ENCODE assay signal across 8 cellular contexts in the genomic region with DNA sequence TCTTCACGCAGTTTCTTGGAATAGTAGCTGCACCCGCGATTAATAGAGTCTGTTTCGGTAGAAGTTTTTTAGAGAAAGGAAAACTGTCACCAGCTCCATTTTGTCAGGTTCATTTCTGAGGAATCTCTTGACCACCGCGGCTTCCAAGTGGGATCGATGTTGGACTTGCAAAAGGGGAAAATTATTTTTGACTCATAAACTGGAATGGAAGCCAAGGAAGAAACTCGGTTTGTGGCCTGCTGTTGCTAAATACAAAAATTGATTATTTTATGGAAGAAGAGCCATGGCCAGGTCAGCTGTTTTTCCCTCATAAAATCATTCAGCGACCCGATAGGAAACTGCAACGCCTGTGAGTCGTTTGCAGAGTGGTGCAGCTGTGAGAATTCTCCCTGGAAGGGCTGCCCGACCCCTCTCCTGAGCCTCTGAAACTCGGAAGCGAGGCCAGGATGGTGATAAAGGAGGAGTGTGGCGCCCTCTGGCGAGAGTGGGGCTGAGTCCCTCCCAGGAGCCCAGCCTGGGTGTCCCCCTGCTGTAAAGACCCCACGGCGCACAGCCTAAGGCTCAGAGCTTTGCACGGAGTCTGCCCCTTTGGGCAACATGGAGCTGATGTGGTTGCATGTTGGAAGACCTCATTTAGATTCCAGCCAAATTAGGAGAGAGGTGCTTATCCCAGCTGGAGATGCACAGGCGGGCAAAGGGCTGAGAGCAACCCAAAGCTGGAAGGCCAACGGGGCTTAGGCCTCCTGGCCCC.
DNase-seq lines count a peak whose midpoint lies in the region; ATAC-seq, FAIRE-seq and TF ChIP-seq lines count a peak whose summit lies in the region.

No MANE protein-coding gene starts in this region.

- peaks cover 8% of the 10 kb centered on the region for H3K27me3 ChIP-seq in AG04450 (ENCODE audit: control insufficient read depth, insufficient read depth, low read length)

- H3K27ac Mint-ChIP-seq in glutamatergic neuron (ENCODE audit: unreplicated experiment) = peak overlapping the region; percentile 8
- H3K27ac Mint-ChIP-seq in progenitor cell of endocrine pancreas = no peak overlapping the region

- DNase-seq in AG04450 (ENCODE audit: low read depth, low spot score) (no peak), GM19239 (ENCODE audit: insufficient read length, low spot score) (peak; percentile 69), SHP77 (lab: John Stamatoyannopoulos, UW) (peak; percentile 49 to 78), glutamatergic neuron (peak; percentile 88), progenitor cell of endocrine pancreas (ENCODE audit: low spot score, unreplicated experiment) (peak; percentile 65), ureter (ENCODE audit: low spot score) (peak; percentile 70)
- DNase-seq in activated gamma-delta T cell treated with anti-CD3 and anti-CD28 coated beads, Interleukin-2, amount 50 U/mL, for 16 hours (ENCODE audit: low read depth) = peak; percentile 46

- POLR2A ChIA-PET in AG04450 (lab: Yijun Ruan, JAX) = interaction anchor here (0.5 kb wide), 1 partner anchor 302 kb away, joined by 3 read pairs; no protein-coding TSS in a partner anchor

- H3K4me3 ChIP-seq in AG04450 (ENCODE audit: low read depth, low read length) = no peak overlapping the region

- no peaks in the 10 kb centered on the region for H3K9me3 ChIP-seq in AG04450 (ENCODE audit: control insufficient read depth, insufficient read depth, low read length)

- no peaks in the 10 kb centered on the region for H3K36me3 Mint-ChIP-seq in glutamatergic neuron (ENCODE audit: unreplicated experiment)
- H3K36me3 Mint-ChIP-seq in progenitor cell of endocrine pancreas (ENCODE audit: insufficient read depth) = no peaks in the 10 kb centered on the region

- H3K9me3 Mint-ChIP-seq in glutamatergic neuron (ENCODE audit: unreplicated experiment) (peaks cover 7% of the 10 kb centered on the region), progenitor cell of endocrine pancreas (ENCODE audit: low read depth) (no peaks in the 10 kb centered on the region)

- ATAC-seq in HG03045 (IDR thresholded peaks at IDR 0.05; ENCODE audit: unreplicated experiment) = no peak

- H3K27ac ChIP-seq in AG04450 (ENCODE audit: low read depth, low read length) = no peak overlapping the region

- peaks cover 6% of the 10 kb centered on the region for H3K27me3 Mint-ChIP-seq in glutamatergic neuron (ENCODE audit: unreplicated experiment)
- peaks cover 6% of the 10 kb centered on the region for H3K27me3 Mint-ChIP-seq in progenitor cell of endocrine pancreas

- H3K4me3 Mint-ChIP-seq in glutamatergic neuron (ENCODE audit: unreplicated experiment) = peak overlapping the region; percentile 41
- no peak overlapping the region for H3K4me3 Mint-ChIP-seq in progenitor cell of endocrine pancreas (ENCODE audit: low read depth)

- TF ChIP-seq CTCF in AG04450 (IDR thresholded peaks at IDR 0.05; ENCODE audit: low read depth, low read length) = peak; percentile 87
- peak; percentile 69 for TF ChIP-seq CTCF in glutamatergic neuron (IDR thresholded peaks at IDR 0.05; ENCODE audit: partially characterized antibody, unreplicated experiment)
- TF ChIP-seq CTCF in progenitor cell of endocrine pancreas (IDR thresholded peaks at IDR 0.05; ENCODE audit: unreplicated experiment) = peak; percentile 86

- peaks cover 29% of the 10 kb centered on the region for H3K4me1 Mint-ChIP-seq in glutamatergic neuron (ENCODE audit: low read depth, unreplicated experiment)
- no peaks in the 10 kb centered on the region for H3K4me1 Mint-ChIP-seq in progenitor cell of endocrine pancreas (ENCODE audit: low read depth)

- CTCF ChIA-PET in AG04450 (lab: Charles Lee) = interaction anchor here (0.5 to 4.1 kb wide), 40 partner anchors 8 to 1001 kb away, joined by 3 to 99 read pairs (median 4); a partner anchor contains a TSS

- FAIRE-seq in GM19239 (lab: Jason Lieb, UNC) = peak; percentile 87
